26 cellular contexts compared by ENCODE assay signal in the genomic region with DNA sequence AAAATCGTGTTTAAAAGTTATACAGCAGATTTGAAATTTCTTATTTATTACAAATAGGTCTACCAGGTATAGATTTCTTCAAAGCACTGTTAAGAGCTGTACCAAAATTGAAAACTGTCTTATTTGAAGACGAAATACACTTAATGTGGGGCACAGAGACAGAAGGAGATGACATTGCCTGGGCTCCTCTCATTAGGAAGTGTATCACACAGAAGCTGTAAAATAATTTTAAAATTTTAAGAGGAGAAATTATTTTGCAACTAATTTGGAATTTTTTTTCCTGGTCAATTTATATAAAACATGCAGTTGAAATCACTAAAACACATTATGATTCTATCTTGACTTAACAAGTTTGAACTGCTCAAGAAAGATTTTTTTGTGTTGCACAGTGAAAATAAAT.
"Had no signal": no experiment of that assay in that cellular context is flagged by ENCODE, and none has a peak within 500 bp of the region (broad histone marks: within the 10 kb centered on the region; RNA-seq: fewer than 3 reads in every experiment).

No MANE protein-coding gene starts in this region.

- H3K4me3 Mint-ChIP-seq: IgD-negative memory B cell had no signal

- H3K27ac ChIP-seq: HL-60, KMS-11, RWPE1 had no signal

- H3K9me3 ChIP-seq: SK-N-SH had no signal

- H3K4me2 ChIP-seq: KMS-11, SK-N-SH had no signal

- H3K27me3 Mint-ChIP-seq: IgD-negative memory B cell had no signal

- H3K9me3 Mint-ChIP-seq: IgD-negative memory B cell had no signal

- H3K9me2 ChIP-seq: SK-N-SH had no signal

- H3K36me3 Mint-ChIP-seq: IgD-negative memory B cell had no signal

- H3K4me3 ChIP-seq: K562 had no signal

- H3K27ac Mint-ChIP-seq: IgD-negative memory B cell had no signal

- H3K4me1 Mint-ChIP-seq: IgD-negative memory B cell had no signal

- DNase-seq: Kasumi-1, MV-4-11, NCI-H1048, NCI-H1105, NCI-H1417, NCI-H1436 treated with DMSO at 0.1 percent for 48 hours, NCI-H1694, NCI-H1930, NCI-H2081, NCI-H2107, NCI-H2227 treated with DMSO at 0.1 percent for 48 hours, NCI-H446, NCI-H510A, NCI-H524 treated with DMSO at 0.1 percent for 48 hours, NCI-H69, NCI-H774, PC-3, SHP77, SK-N-SH, SW 1271 had no signal

- H3K9ac ChIP-seq: KMS-11, SK-N-SH had no signal

- ATAC-seq: K562, Panc1, PC-3 had no signal
